Comparison of ENCODE assay signal across 11 cellular contexts in the genomic region with DNA sequence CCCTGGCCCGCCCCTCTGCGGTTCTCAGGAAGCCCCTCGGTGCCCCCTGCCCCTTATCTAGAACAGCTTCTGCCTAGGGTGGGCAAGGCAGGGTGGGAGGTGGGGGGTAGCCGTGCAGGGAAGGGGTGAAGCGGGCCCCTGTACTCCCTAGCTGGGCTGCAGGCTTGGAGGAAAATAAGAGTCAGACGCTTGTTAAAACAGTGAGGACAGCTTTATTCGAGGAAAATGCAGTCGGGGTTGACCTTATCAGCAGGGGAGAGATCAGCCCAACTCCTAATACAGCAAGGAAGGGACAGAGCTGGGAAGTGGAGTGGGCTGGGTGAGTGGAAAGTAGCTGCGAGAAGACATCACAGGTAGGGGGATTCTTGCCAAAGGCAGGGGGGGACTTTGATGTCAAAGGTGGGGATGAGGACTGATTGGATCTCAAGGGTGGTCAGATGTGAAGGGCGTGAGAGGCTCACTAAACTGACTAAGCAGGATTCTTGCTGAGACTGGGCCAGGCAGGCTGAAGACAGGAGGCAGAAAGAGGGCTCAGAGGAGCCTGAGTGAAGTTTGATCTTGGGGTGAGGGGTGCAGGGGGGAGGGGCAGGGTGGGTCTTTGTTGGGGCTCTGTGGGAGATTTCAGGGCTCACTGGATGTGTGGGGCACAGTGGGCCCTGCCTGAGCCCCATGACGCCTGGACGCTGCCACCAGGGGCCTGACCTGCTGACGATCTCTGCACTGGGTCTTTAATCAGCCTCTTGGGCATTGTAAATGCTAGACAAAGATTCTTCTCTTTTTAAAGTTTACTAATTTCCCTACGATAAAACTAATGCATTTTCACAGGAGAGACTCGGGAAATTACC. TPM values are rescaled to one million over a fixed set of nuclear protein-coding genes. Genes with fewer than 3 reads are reported as not detected.
DNase-seq lines count a peak whose midpoint lies in the region; ATAC-seq and TF ChIP-seq lines count a peak whose summit lies in the region.
"Had no signal": no experiment of that assay in that cellular context is flagged by ENCODE, and none has a peak within 500 bp of the region (broad histone marks: within the 10 kb centered on the region; RNA-seq: fewer than 3 reads in every experiment).

No MANE protein-coding gene starts in this region.

- TF ChIP-seq POLR2A in heart left ventricle (IDR thresholded peaks at IDR 0.05) (no peak), tibial nerve (IDR thresholded peaks at IDR 0.05) (no peak)

- H3K27me3 Mint-ChIP-seq in activated T-cell treated with anti-CD3 and anti-CD28 coated beads, Interleukin-2, amount 50 U/mL, for 4 hours (ENCODE audit: low read depth), result no peaks in the 10 kb centered on the region

- H3K4me1 Mint-ChIP-seq in activated T-cell treated with anti-CD3 and anti-CD28 coated beads, Interleukin-2, amount 50 U/mL, for 4 hours (ENCODE audit: low read depth), result peaks cover 66% of the 10 kb centered on the region

- peaks cover 0 to 9% (median 0%) of the 10 kb centered on the region in 9 donors for H3K36me3 ChIP-seq in heart left ventricle
- peaks cover 11% of the 10 kb centered on the region for H3K36me3 ChIP-seq in mesodermal cell (ENCODE audit: control insufficient read depth, insufficient read depth, low read length)
- peaks cover 0 to 11% (median 0%) of the 10 kb centered on the region in 3 donors for H3K36me3 ChIP-seq in tibial nerve
- H3K36me3 ChIP-seq in osteoblast (ENCODE audit: insufficient read depth, low read length), result no peaks in the 10 kb centered on the region

- H3K9me3 ChIP-seq in heart left ventricle (peaks cover 0 to 12% (median 6%) of the 10 kb centered on the region in 12 donors), mesodermal cell (ENCODE audit: control insufficient read depth, low read length) (peaks cover 10% of the 10 kb centered on the region), tibial nerve (peaks cover 0 to 10% (median 0%) of the 10 kb centered on the region in 4 donors), osteoblast (ENCODE audit: low read depth, low read length) (no peaks in the 10 kb centered on the region)

- H3K9me3 Mint-ChIP-seq in activated T-cell treated with anti-CD3 and anti-CD28 coated beads, Interleukin-2, amount 50 U/mL, for 4 hours, result peaks cover 6% of the 10 kb centered on the region

- H2AFZ ChIP-seq in osteoblast (ENCODE audit: low read length), result no peak overlapping the region

- peak overlapping the region; percentile 82 for H3K4me3 Mint-ChIP-seq in activated T-cell treated with anti-CD3 and anti-CD28 coated beads, Interleukin-2, amount 50 U/mL, for 4 hours

- no peak for TF ChIP-seq CTCF in heart left ventricle (IDR thresholded peaks at IDR 0.05)
- no peak for TF ChIP-seq CTCF in tibial nerve (IDR thresholded peaks at IDR 0.05)
- TF ChIP-seq CTCF in osteoblast (IDR thresholded peaks at IDR 0.05; ENCODE audit: extremely low read depth, low read depth, low read length), result no peak

- H3K79me2 ChIP-seq in osteoblast (ENCODE audit: insufficient read depth, low read length), result peaks cover 99% of the 10 kb centered on the region

- H3K27me3 ChIP-seq in heart left ventricle, result no peaks in the 10 kb centered on the region
- no peaks in the 10 kb centered on the region for H3K27me3 ChIP-seq in tibial nerve
- H3K27me3 ChIP-seq in osteoblast (ENCODE audit: insufficient read depth, low read length), result no peaks in the 10 kb centered on the region

- 66 to 74% (median 67%) methylated on average over 15 of the region's 15 CpGs for WGBS in heart left ventricle, 4 donors
- 46 to 48% methylated on average over 6 to 10 of the region's 15 CpGs for WGBS in mesodermal cell (ENCODE audit: insufficient coverage in 2 of 2), 2 experiments
- WGBS in tibial nerve, 2 donors, result 52 to 55% methylated on average over 15 of the region's 15 CpGs

- H4K20me1 ChIP-seq in osteoblast (ENCODE audit: insufficient read depth, low read length), result peaks cover 34% of the 10 kb centered on the region

- intact Hi-C loops in Right ventricle myocardium inferior (cut with DNase I) (loop anchor here (5.0 kb wide), 1 partner anchor 50 kb away; no protein-coding TSS in a partner anchor), heart left ventricle (cut with DNase I) (loop anchor here in 5 of 10 donors (1.0 to 10.0 kb wide), 5 partner anchors 50 to 75 kb away; no protein-coding TSS in a partner anchor)

- ATAC-seq in Right ventricle myocardium inferior (peak; percentile 8), heart left ventricle (no peak)
- peak; percentile 3 to 5 for ATAC-seq in activated T-cell treated with anti-CD3 and anti-CD28 coated beads, Interleukin-2, amount 50 U/mL, for 4 hours

- TF ChIP-seq EP300 in tibial nerve (IDR thresholded peaks at IDR 0.05), result no peak

- DNase-seq in Right ventricle myocardium inferior (ENCODE audit: missing footprints) (no peak), heart left ventricle (no peak), tibial nerve (ENCODE audit: low spot score in 2 of 2) (no peak), osteoblast (ENCODE audit: insufficient read length, low spot score, missing footprints) (no peak), NCI-H748 treated with DMSO at 0.1 percent for 48 hours (lab: John Stamatoyannopoulos, UW) (no peak), SIG-M5 (lab: John Stamatoyannopoulos, UW) (no peak)
- DNase-seq in activated T-cell treated with anti-CD3 and anti-CD28 coated beads, Interleukin-2, amount 50 U/mL, for 4 hours, result no peak
- DNase-seq: NCI-H2081 had no signal

- peaks cover 10% of the 10 kb centered on the region for H3K36me3 Mint-ChIP-seq in activated T-cell treated with anti-CD3 and anti-CD28 coated beads, Interleukin-2, amount 50 U/mL, for 4 hours (ENCODE audit: insufficient read depth)

- H3K4me1 ChIP-seq in heart left ventricle (peaks cover 6 to 59% (median 30%) of the 10 kb centered on the region in 12 donors), mesodermal cell (ENCODE audit: control insufficient read depth, insufficient read depth, low read length, poor library complexity, severe bottlenecking) (peaks cover 45% of the 10 kb centered on the region), tibial nerve (peaks cover 0 to 44% (median 33%) of the 10 kb centered on the region in 4 donors), osteoblast (ENCODE audit: insufficient read depth, low read length) (peaks cover 40% of the 10 kb centered on the region)

- no peak overlapping the region for H3K4me2 ChIP-seq in osteoblast (ENCODE audit: insufficient read depth, low read length)

- H3K4me3 ChIP-seq in heart left ventricle (no peak overlapping the region), mesodermal cell (ENCODE audit: extremely low read depth, insufficient read depth, low read length, poor library complexity, severe bottlenecking) (no peak overlapping the region), tibial nerve (no peak overlapping the region), osteoblast (ENCODE audit: insufficient read depth, low read length) (no peak overlapping the region)
- H3K4me3 ChIP-seq: lung had no signal

- H3K27ac ChIP-seq in heart left ventricle, result peak overlapping the region in 6 of 12 donors; percentile 37 to 79 (median 63)
- H3K27ac ChIP-seq in mesodermal cell (ENCODE audit: low read depth, low read length, severe bottlenecking), result peak overlapping the region; percentile 25
- H3K27ac ChIP-seq in tibial nerve, result peak overlapping the region in 3 of 4 donors; percentile 18 to 68 (median 36)
- H3K27ac ChIP-seq in osteoblast (ENCODE audit: low read depth, low read length), result no peak overlapping the region
- H3K27ac ChIP-seq: VCaP had no signal

RNA-seq across cellular contexts. Expression of gene HPCAL1, which starts 29.9 kb away (rescaled TPM):
- 41.9 TPM for total RNA-seq in Right ventricle myocardium inferior
- 10 to 100 TPM; 18.9 to 63.2 (median 40.5) TPM for total RNA-seq in heart left ventricle
- polyA plus RNA-seq in heart left ventricle, result 10 to 100 TPM; 30.8 to 42.6 TPM
- total RNA-seq in activated T-cell treated with anti-CD3 and anti-CD28 coated beads, Interleukin-2, amount 50 U/mL, for 4 hours, result 10 to 100 TPM; 40.8 to 44.7 (median 43.3) TPM
- polyA plus RNA-seq in mesodermal cell (2013, experiment 1 of 2), result 43.1 TPM
- polyA plus RNA-seq in mesodermal cell (2013, experiment 2 of 2), result 37.4 TPM
- total RNA-seq in tibial nerve, result 10 to 100 TPM; 29.0 to 56.7 (median 34.5) TPM
- total RNA-seq in osteoblast, result 47.1 and 57.2 TPM in 2 replicates

Comparison
In these comparisons a context has a peak if more than half of its experiments do, and no peak if none do; other contexts are left out.
1. ATAC-seq: peak in Right ventricle myocardium inferior (single experiment) and activated T-cell treated with anti-CD3 and anti-CD28 coated beads, Interleukin-2, amount 50 U/mL, for 4 hours (2 of 2); none in heart left ventricle (0 of 4).